8 cellular contexts compared by ENCODE assay signal in the genomic region with DNA sequence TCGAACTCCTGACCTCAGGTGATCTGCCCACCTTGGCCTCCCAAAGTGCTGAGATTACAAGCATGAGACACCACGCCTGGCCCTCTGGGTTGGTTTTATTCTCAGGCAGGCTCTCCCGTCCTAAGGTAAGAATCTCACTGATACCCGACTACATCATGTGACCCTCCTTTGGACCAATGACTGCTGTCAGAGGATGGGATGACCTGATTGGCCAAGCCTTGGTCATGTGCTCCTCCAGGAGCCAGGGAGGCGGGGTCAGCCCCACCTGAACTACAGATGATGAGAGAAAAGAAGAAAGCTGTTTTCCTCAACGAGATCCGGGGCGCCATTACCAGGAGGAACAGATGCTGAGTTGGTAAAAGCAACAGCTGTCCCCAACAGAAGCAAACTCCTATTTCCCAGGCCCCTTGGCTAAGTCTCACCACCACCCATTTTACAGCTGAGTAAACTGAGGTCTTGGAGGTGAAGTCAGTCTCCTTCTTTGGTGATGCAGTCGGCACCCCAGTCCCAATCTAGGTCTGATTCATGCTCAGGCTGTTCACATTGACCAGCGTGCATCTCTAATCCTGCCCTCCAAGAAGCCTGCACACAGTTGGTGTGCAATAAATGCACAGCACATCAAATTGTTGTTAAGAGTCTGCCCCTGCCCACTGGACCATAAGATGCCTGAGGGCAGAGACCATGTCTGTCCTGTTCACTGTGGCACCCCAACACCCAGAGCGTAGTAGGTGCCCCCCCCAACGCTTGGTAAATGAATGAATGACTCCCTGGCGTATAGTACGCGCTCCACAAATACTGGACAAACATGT.
DNase-seq lines count a peak whose midpoint lies in the region; ATAC-seq and TF ChIP-seq lines count a peak whose summit lies in the region.

No MANE protein-coding gene starts in this region.

- no peak for ATAC-seq in gastroesophageal sphincter
- ATAC-seq in HG03196 (IDR thresholded peaks at IDR 0.05; ENCODE audit: unreplicated experiment), result no peak

- peaks cover 22% of the 10 kb centered on the region for H3K4me1 Mint-ChIP-seq in activated CD4-positive, alpha-beta memory T cell treated with anti-CD3 and anti-CD28 coated beads for 36 hours (ENCODE audit: low read depth)
- H3K4me1 Mint-ChIP-seq in activated CD4-positive, alpha-beta memory T cell treated with anti-CD3 and anti-CD28 coated beads, Interleukin-2, amount 10 ng/mL, durations not matched to agents 7 days and 5 days, result peaks cover 3% of the 10 kb centered on the region

- H3K36me3 Mint-ChIP-seq in activated CD4-positive, alpha-beta memory T cell treated with anti-CD3 and anti-CD28 coated beads for 36 hours, result no peaks in the 10 kb centered on the region
- no peaks in the 10 kb centered on the region for H3K36me3 Mint-ChIP-seq in activated CD4-positive, alpha-beta memory T cell treated with anti-CD3 and anti-CD28 coated beads, Interleukin-2, amount 10 ng/mL, durations not matched to agents 7 days and 5 days (ENCODE audit: low read depth)

- H3K9me3 ChIP-seq in gastroesophageal sphincter (no peaks in the 10 kb centered on the region), testis (no peaks in the 10 kb centered on the region)

- H3K27ac ChIP-seq in gastroesophageal sphincter (peak overlapping the region; percentile 84 to 94 (median 92)), testis (no peak overlapping the region)

- POLR2A ChIA-PET in activated CD4-positive, alpha-beta memory T cell treated with anti-CD3 and anti-CD28 coated beads for 36 hours (lab: Charles Lee), result no interaction called here
- POLR2A ChIA-PET in activated CD4-positive, alpha-beta memory T cell treated with anti-CD3 and anti-CD28 coated beads, Interleukin-2, amount 10 ng/mL, durations not matched to agents 7 days and 5 days (lab: Charles Lee), result no interaction called here

- no peak for TF ChIP-seq EP300 in gastroesophageal sphincter (IDR thresholded peaks at IDR 0.05)

- H3K4me1 ChIP-seq in gastroesophageal sphincter (peaks cover 3 to 93% (median 28%) of the 10 kb centered on the region in 3 donors), testis (peaks cover 38% of the 10 kb centered on the region)

- WGBS in gastroesophageal sphincter (ENCODE audit: low coverage in 1 of 2), 2 donors, result 88 to 100% methylated on average over 1 to 10 of the region's 15 CpGs
- 72 to 73% methylated on average over 14 to 15 of the region's 15 CpGs for WGBS in testis, 2 donors

- H3K9me3 Mint-ChIP-seq in activated CD4-positive, alpha-beta memory T cell treated with anti-CD3 and anti-CD28 coated beads for 36 hours, result peaks cover 2% of the 10 kb centered on the region
- no peaks in the 10 kb centered on the region for H3K9me3 Mint-ChIP-seq in activated CD4-positive, alpha-beta memory T cell treated with anti-CD3 and anti-CD28 coated beads, Interleukin-2, amount 10 ng/mL, durations not matched to agents 7 days and 5 days

- H3K4me3 ChIP-seq in gastroesophageal sphincter, result no peak overlapping the region
- peak overlapping the region in 1 of 2 donors; percentile 38 for H3K4me3 ChIP-seq in testis

- H3K27me3 ChIP-seq in gastroesophageal sphincter (no peaks in the 10 kb centered on the region), testis (no peaks in the 10 kb centered on the region)

- H3K36me3 ChIP-seq in gastroesophageal sphincter (no peaks in the 10 kb centered on the region), testis (ENCODE audit: low read depth, missing control alignments) (no peaks in the 10 kb centered on the region)

- intact Hi-C loops in activated CD4-positive, alpha-beta memory T cell treated with anti-CD3 and anti-CD28 coated beads for 36 hours (cut with micrococcal nuclease), result no loop called here
- intact Hi-C loops in testis (cut with DNase I; ENCODE audit: low total_unique reads), result loop anchor here (5.0 kb wide), 1 partner anchor 178 kb away; a partner anchor contains a TSS

- no peak for TF ChIP-seq CTCF in gastroesophageal sphincter (IDR thresholded peaks at IDR 0.05)
- no peak for TF ChIP-seq CTCF in testis (IDR thresholded peaks at IDR 0.05)

- H3K4me3 Mint-ChIP-seq in activated CD4-positive, alpha-beta memory T cell treated with anti-CD3 and anti-CD28 coated beads for 36 hours, result no peak overlapping the region
- no peak overlapping the region for H3K4me3 Mint-ChIP-seq in activated CD4-positive, alpha-beta memory T cell treated with anti-CD3 and anti-CD28 coated beads, Interleukin-2, amount 10 ng/mL, durations not matched to agents 7 days and 5 days

- TF ChIP-seq POLR2A in gastroesophageal sphincter (IDR thresholded peaks at IDR 0.05), result no peak
- no peak for TF ChIP-seq POLR2A in testis (IDR thresholded peaks at IDR 0.05)

- CTCF ChIA-PET in activated CD4-positive, alpha-beta memory T cell treated with anti-CD3 and anti-CD28 coated beads for 36 hours (lab: Charles Lee), result no interaction called here
- CTCF ChIA-PET in activated CD4-positive, alpha-beta memory T cell treated with anti-CD3 and anti-CD28 coated beads, Interleukin-2, amount 10 ng/mL, durations not matched to agents 7 days and 5 days (lab: Charles Lee), result no interaction called here

- DNase-seq in activated CD4-positive, alpha-beta memory T cell treated with anti-CD3 and anti-CD28 coated beads for 36 hours, result peak; percentile 29
- no peak for DNase-seq in activated CD4-positive, alpha-beta memory T cell treated with anti-CD3 and anti-CD28 coated beads, Interleukin-2, amount 10 ng/mL, durations not matched to agents 7 days and 5 days
- DNase-seq in NCI-H460 (ENCODE audit: extremely low read depth, low read depth) (peak; percentile 59), testis (peak; percentile 76), kidney glomerular epithelial cell (lab: John Stamatoyannopoulos, UW) (no peak)
- DNase-seq in effector CD8-positive, alpha-beta T cell (lab: John Stamatoyannopoulos, UW), result no peak

- H3K27ac Mint-ChIP-seq in activated CD4-positive, alpha-beta memory T cell treated with anti-CD3 and anti-CD28 coated beads for 36 hours, result no peak overlapping the region
- H3K27ac Mint-ChIP-seq in activated CD4-positive, alpha-beta memory T cell treated with anti-CD3 and anti-CD28 coated beads, Interleukin-2, amount 10 ng/mL, durations not matched to agents 7 days and 5 days, result no peak overlapping the region

- H3K27me3 Mint-ChIP-seq in activated CD4-positive, alpha-beta memory T cell treated with anti-CD3 and anti-CD28 coated beads for 36 hours, result peaks cover 10% of the 10 kb centered on the region
- H3K27me3 Mint-ChIP-seq in activated CD4-positive, alpha-beta memory T cell treated with anti-CD3 and anti-CD28 coated beads, Interleukin-2, amount 10 ng/mL, durations not matched to agents 7 days and 5 days, result peaks cover 39% of the 10 kb centered on the region

Comparison
In these comparisons a context has a peak if more than half of its experiments do, and no peak if none do; other contexts are left out.
1. DNase-seq: peak in activated CD4-positive, alpha-beta memory T cell treated with anti-CD3 and anti-CD28 coated beads for 36 hours (single experiment), NCI-H460 (single experiment) and testis (single experiment); none in activated CD4-positive, alpha-beta memory T cell treated with anti-CD3 and anti-CD28 coated beads, Interleukin-2, amount 10 ng/mL, durations not matched to agents 7 days and 5 days (single experiment), effector CD8-positive, alpha-beta T cell (single experiment) and kidney glomerular epithelial cell (single experiment).
2. H3K27ac ChIP-seq: peak in gastroesophageal sphincter (4 of 4); none in testis (0 of 2).